ENCODE assay signal across 8 cellular contexts in the genomic region with DNA sequence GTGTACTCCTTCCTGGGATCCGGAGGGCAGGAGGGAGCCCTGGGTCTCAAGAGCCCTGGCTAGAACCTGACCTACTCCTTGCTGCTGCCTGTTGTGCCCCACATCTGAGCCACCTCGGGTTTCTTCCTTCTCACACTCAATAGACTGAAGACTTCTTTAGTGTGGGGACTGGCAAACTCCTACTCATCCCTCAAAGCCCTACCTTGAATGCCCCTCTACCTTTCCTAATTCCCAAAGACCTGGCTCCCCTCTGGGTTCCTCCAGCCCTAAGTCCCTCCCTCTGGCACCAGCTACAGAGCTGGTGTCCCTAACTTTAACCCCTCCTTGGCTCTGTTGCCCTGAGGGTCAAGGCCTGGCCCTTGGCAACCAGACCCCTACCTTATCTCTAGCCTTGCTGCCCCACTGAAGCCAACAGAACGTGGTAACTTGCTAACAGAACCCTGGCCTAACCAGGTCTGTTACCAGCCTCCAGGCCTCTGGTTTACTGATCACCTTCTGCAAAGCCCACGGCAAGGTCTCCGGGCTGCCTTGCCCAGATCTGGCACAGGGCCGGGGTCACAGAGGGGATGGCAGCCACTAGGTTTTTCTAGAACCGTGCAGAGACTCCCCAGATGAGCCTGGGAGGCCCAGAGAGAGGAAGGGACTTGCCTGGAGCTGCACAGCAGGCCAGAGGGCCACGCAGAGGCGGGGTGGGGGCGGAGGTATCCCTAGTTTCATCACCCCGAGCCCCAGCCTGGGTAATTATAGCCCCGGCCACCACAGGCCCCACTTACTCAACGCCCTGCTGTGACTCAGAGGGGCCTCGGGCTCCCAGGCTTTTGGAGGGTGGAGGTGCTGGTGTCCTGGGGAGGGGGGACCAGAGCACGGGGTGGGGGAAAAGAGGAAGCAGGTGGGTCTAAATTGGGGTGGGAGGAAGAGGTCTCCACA. TPM values are rescaled to one million over a fixed set of nuclear protein-coding genes. Genes with fewer than 3 reads are reported as not detected.
A peak's percentile ranks its signal among the peaks of the same experiment; 100 is the strongest.
DNase-seq lines count a peak whose midpoint lies in the region; ATAC-seq, FAIRE-seq and TF ChIP-seq lines count a peak whose summit lies in the region.

No MANE protein-coding gene starts in this region.

- CTCF ChIA-PET in K562 (lab: Yijun Ruan, JAX; ENCODE audit: low intra/inter-chr PET ratio) = no interaction called here

- DNase-seq in 8988T = peak; percentile 34
- peak; percentile 39 for DNase-seq in HT-29 (ENCODE audit: low spot score)
- DNase-seq in K562 (ENCODE audit: extremely low read depth in 1 of 4, low spot score in 3 of 4) = no peak
- peak in 2 of 3 donors; percentile 66 to 73 for DNase-seq in mucosa of descending colon
- no peak for DNase-seq in ACHN
- DNase-seq in epidermal melanocyte (ENCODE audit: insufficient read length, low spot score) = no peak
- no peak for DNase-seq in mesendoderm

- H2AFZ ChIP-seq in K562 (ENCODE audit: low read depth, low read length) = no peak overlapping the region

- no peak for TF ChIP-seq RAD21 in K562 (CRISPR knock-in tag; conservative IDR thresholded peaks at IDR 0.05 in 1 of 2, IDR thresholded peaks at IDR 0.05 in 1 of 2)

- H3K4me1 ChIP-seq in K562 (replicated peaks in 1 of 2; ENCODE audit: control insufficient read depth in 2 of 2, insufficient read depth in 2 of 2, low read length in 2 of 2) = peaks cover 0 to 39% of the 10 kb centered on the region in 2 experiments; a peak in 2 of 5 replicates
- peaks cover 54% of the 10 kb centered on the region for H3K4me1 ChIP-seq in mucosa of descending colon (ENCODE audit: low read depth)
- no peaks in the 10 kb centered on the region for H3K4me1 ChIP-seq in mesendoderm (ENCODE audit: control insufficient read depth, low read depth, low read length)

- H2BK5ac ChIP-seq in mesendoderm (ENCODE audit: low read length) = no peak overlapping the region

- H4K20me1 ChIP-seq in K562 (replicated peaks; ENCODE audit: control insufficient read depth, insufficient read depth, low read length) = peaks cover 47% of the 10 kb centered on the region

- H3K18ac ChIP-seq in mesendoderm (ENCODE audit: low read length) = no peak overlapping the region

- H3K9me1 ChIP-seq in K562 (ENCODE audit: control insufficient read depth, insufficient read depth, low read length) = no peaks in the 10 kb centered on the region

- in situ Hi-C loops in K562 (cut with MboI) (no loop called here), ACHN (cut with HindIII; ENCODE audit: low pct_ligation_motif_present, low pct_unique_long_range_greater_than_20kb, low sequenced_read_pairs) (no loop called here)

- TF ChIP-seq CTCF in K562 (IDR thresholded peaks at IDR 0.05 in 2 of 3, conservative IDR thresholded peaks at IDR 0.05 in 1 of 3; ENCODE audit: insufficient read depth in 2 of 3, low read depth in 1 of 3, low read length in 3 of 3) = no peak
- TF ChIP-seq CTCF in mucosa of descending colon (IDR thresholded peaks at IDR 0.05) = no peak

- no peak for FAIRE-seq in K562 (lab: Jason Lieb, UNC)

- no peak for TF ChIP-seq POLR2A in K562 (conservative IDR thresholded peaks at IDR 0.05)

- no peak for TF ChIP-seq EP300 in K562 (IDR thresholded peaks at IDR 0.05; ENCODE audit: low read length)

- intact Hi-C loops in K562 (cut with micrococcal nuclease) (no loop called here), mucosa of descending colon (cut with DNase I, micrococcal nuclease) (no loop called here)

- H3K4me2 ChIP-seq in K562 (ENCODE audit: insufficient read depth, low read length) = no peak overlapping the region
- H3K4me2 ChIP-seq in mesendoderm (ENCODE audit: low read length) = no peak overlapping the region

- H2AK5ac ChIP-seq in mesendoderm (ENCODE audit: low read length) = no peak overlapping the region

- no peak overlapping the region for H4K5ac ChIP-seq in mesendoderm (ENCODE audit: low read length)

- H3K9me3 ChIP-seq in K562 (replicated peaks; ENCODE audit: control insufficient read depth, insufficient read depth, low read depth, low read length) (no peaks in the 10 kb centered on the region; the same call in 1 of the 2 replicates), mucosa of descending colon (no peaks in the 10 kb centered on the region)

- H3K9ac ChIP-seq in K562 (ENCODE audit: insufficient read depth in 1 of 2, low read depth in 2 of 2, low read length in 2 of 2) (peak overlapping the region in 1 of 2 experiments; percentile 66; a peak in 1 of 4 replicates), mesendoderm (ENCODE audit: low read length) (no peak overlapping the region)

- no peak overlapping the region; the same call in 2 of the 3 replicates for H3K27ac ChIP-seq in K562 (ENCODE audit: extremely low read depth, low read depth, low read length)
- no peak overlapping the region for H3K27ac ChIP-seq in mesendoderm (ENCODE audit: low read depth, low read length)

- peaks cover 84% of the 10 kb centered on the region; the same call in 2 of the 3 replicates for H3K36me3 ChIP-seq in K562 (ENCODE audit: control insufficient read depth, insufficient read depth, low read length)
- H3K36me3 ChIP-seq in mucosa of descending colon (ENCODE audit: low read depth) = peaks cover 12% of the 10 kb centered on the region
- H3K36me3 ChIP-seq in mesendoderm (ENCODE audit: control insufficient read depth, insufficient read depth, low read length) = peaks cover 8% of the 10 kb centered on the region

- peaks cover 83% of the 10 kb centered on the region for H3K79me2 ChIP-seq in K562 (ENCODE audit: control insufficient read depth, insufficient read depth, low read length)
- peaks cover 32% of the 10 kb centered on the region for H3K79me2 ChIP-seq in mesendoderm (ENCODE audit: control insufficient read depth, insufficient read depth, low read length)

- no peak overlapping the region for H3K23ac ChIP-seq in mesendoderm (ENCODE audit: low read length)

- H2BK120ac ChIP-seq in mesendoderm (ENCODE audit: low read depth, low read length) = no peak overlapping the region

- H3K4ac ChIP-seq in mesendoderm (ENCODE audit: low read depth, low read length) = no peak overlapping the region

- peaks cover 20% of the 10 kb centered on the region for H3K79me1 ChIP-seq in mesendoderm (ENCODE audit: low read length)

- 79% methylated on average over 11 of the region's 15 CpGs for WGBS in K562 (ENCODE audit: insufficient coverage, low coverage, missing lambda C conversion rate)
- WGBS in mesendoderm (ENCODE audit: extremely low coverage, insufficient coverage, low lambda C conversion rate) = no CpG with 5 or more reads among the region's 15 CpGs

- H2BK15ac ChIP-seq in mesendoderm (replicated peaks; ENCODE audit: low read depth) = no peak overlapping the region

- H3K27me3 ChIP-seq in K562 (ENCODE audit: control insufficient read depth in 2 of 2, insufficient read depth in 2 of 2, low read length in 2 of 2) (no peaks in the 10 kb centered on the region), mesendoderm (ENCODE audit: insufficient read depth, low read length, poor library complexity) (no peaks in the 10 kb centered on the region)

- no peak overlapping the region for H3K56ac ChIP-seq in mesendoderm (ENCODE audit: low read length)

- BruUV-seq in K562 (replicated peaks; lab: Mats Ljungman, UMichigan) = no TSS peak

- ATAC-seq in K562 = peak; percentile 24; the same call in 1 of the 3 replicates
- ATAC-seq in mucosa of descending colon = peak; percentile 3
- ATAC-seq in HG03175 (IDR thresholded peaks at IDR 0.05; ENCODE audit: unreplicated experiment) = no peak

- H4K8ac ChIP-seq in mesendoderm (ENCODE audit: low read depth, low read length) = no peak overlapping the region

- H3K4me3 ChIP-seq in K562 = no peak overlapping the region
- no peak overlapping the region for H3K4me3 ChIP-seq in mucosa of descending colon
- H3K4me3 ChIP-seq in mesendoderm (ENCODE audit: low read length) = no peak overlapping the region

- POLR2A ChIA-PET in K562 (lab: Yijun Ruan, JAX) = interaction anchor here (0.6 to 1.5 kb wide), 2 partner anchors 14 to 22 kb away, joined by 3 read pairs; no protein-coding TSS in a partner anchor

RNA-seq across cellular contexts. Expression of a gene that starts 15.3 kb away (rescaled TPM):
- 67.4 and 72.7 TPM in 2 replicates for total RNA-seq in HT-29 (2014; rRNA removed; shearing (Covaris generic))
- total RNA-seq in K562 (2011; cell fraction: chromatin; rRNA removed; ENCODE audit: low replicate concordance) = 5.4 and 20.2 TPM in 2 replicates
- 10.5 and 12.0 TPM in 2 replicates for total RNA-seq in K562 (2011; cell fraction: nucleolus; rRNA removed)
- 5.3 and 7.3 TPM in 2 replicates for total RNA-seq in K562 (2011; cell fraction: nucleoplasm; rRNA removed)
- total RNA-seq in K562 (2014; rRNA removed) (10.2 and 13.8 TPM in 2 replicates), K562 (2014; rRNA removed; fragmentation: Illumina TruSeq; extraction: Trizol) (1.6 and 1.8 TPM in 2 replicates), K562 (2015; rRNA removed; fragmentation: Illumina TruSeq; extraction: Trizol) (4.6 and 4.8 TPM in 2 replicates), K562 (2021) (32.7 and 34.0 TPM in 2 replicates), mucosa of descending colon (100 to 1,000 TPM; 104 to 115 (median 112) TPM)
- polyA plus RNA-seq in K562 (2011; rRNA removed) (2.0 and 2.4 TPM in 2 replicates), K562 (2014; fragmentation: Illumina TruSeq; extraction: Trizol) (6.3 and 8.3 TPM in 2 replicates), K562 (2014; fragmentation: Nextera tagmentation; extraction: Ambion mirVana) (under 1 TPM; 0.11 to 0.27 TPM), K562 (2014; rRNA removed) (10.8 and 11.6 TPM in 2 replicates)
- 2.8 and 11.2 TPM in 2 replicates for polyA plus RNA-seq in K562 (2011; cell fraction: cytosol; rRNA removed)
- polyA plus RNA-seq in K562 (2011; cell fraction: nucleus; rRNA removed) = 7.4 and 18.4 TPM in 2 replicates
- 8.9 and 10.8 TPM in 2 replicates for polyA plus RNA-seq in K562 (2012)
- 1.3 and 1.7 TPM in 2 replicates for polyA minus RNA-seq in K562 (2011; rRNA and poly(A)+ RNA removed)
- polyA minus RNA-seq in K562 (2011; cell fraction: cytosol; rRNA and poly(A)+ RNA removed) = 14.2 and 20.6 TPM in 2 replicates
- 5.4 and 5.8 TPM in 2 replicates for polyA minus RNA-seq in K562 (2011; cell fraction: nucleus; rRNA and poly(A)+ RNA removed)
- 8.8 TPM for polyA plus RNA-seq in mesendoderm (2013, experiment 1 of 2)
- polyA plus RNA-seq in mesendoderm (2013, experiment 2 of 2) = 8.8 TPM

RNA-seq across cellular contexts. Expression of a gene that starts 43.9 kb away (rescaled TPM):
- total RNA-seq in HT-29 (2014; rRNA removed; shearing (Covaris generic)) = 40.6 and 40.8 TPM in 2 replicates
- 19.4 and 56.5 TPM in 2 replicates for total RNA-seq in K562 (2011; cell fraction: chromatin; rRNA removed; ENCODE audit: low replicate concordance)
- 36.9 and 39.3 TPM in 2 replicates for total RNA-seq in K562 (2011; cell fraction: nucleolus; rRNA removed)
- 20.4 and 20.9 TPM in 2 replicates for total RNA-seq in K562 (2011; cell fraction: nucleoplasm; rRNA removed)
- total RNA-seq in K562 (2014; rRNA removed) (21.9 and 26.4 TPM in 2 replicates), K562 (2014; rRNA removed; fragmentation: Illumina TruSeq; extraction: Trizol) (5.3 and 7.3 TPM in 2 replicates), K562 (2015; rRNA removed; fragmentation: Illumina TruSeq; extraction: Trizol) (14.3 and 14.4 TPM in 2 replicates), K562 (2021) (24.9 and 34.9 TPM in 2 replicates), mucosa of descending colon (10 to 100 TPM; 27.4 to 44.6 (median 29.5) TPM)
- polyA plus RNA-seq in K562 (2011; rRNA removed) (6.7 and 7.1 TPM in 2 replicates), K562 (2014; fragmentation: Illumina TruSeq; extraction: Trizol) (14.5 and 23.3 TPM in 2 replicates), K562 (2014; fragmentation: Nextera tagmentation; extraction: Ambion mirVana) (under 1 TPM; 0.27 TPM), K562 (2014; rRNA removed) (14.8 and 19.9 TPM in 2 replicates)
- 7.4 and 15.5 TPM in 2 replicates for polyA plus RNA-seq in K562 (2011; cell fraction: cytosol; rRNA removed)
- 11.2 and 22.2 TPM in 2 replicates for polyA plus RNA-seq in K562 (2011; cell fraction: nucleus; rRNA removed)
- 23.1 and 44.7 TPM in 2 replicates for polyA plus RNA-seq in K562 (2012)
- polyA minus RNA-seq in K562 (2011; rRNA and poly(A)+ RNA removed) = 4.6 and 5.3 TPM in 2 replicates
- polyA minus RNA-seq in K562 (2011; cell fraction: cytosol; rRNA and poly(A)+ RNA removed) = 14.9 and 18.8 TPM in 2 replicates
- polyA minus RNA-seq in K562 (2011; cell fraction: nucleus; rRNA and poly(A)+ RNA removed) = 21.3 and 22.4 TPM in 2 replicates
- polyA plus RNA-seq in mesendoderm (2013, experiment 1 of 2) = 63.4 TPM
- 63.3 TPM for polyA plus RNA-seq in mesendoderm (2013, experiment 2 of 2)

Comparison
In these comparisons a context has a peak if more than half of its experiments do, and no peak if none do; other contexts are left out.
1. DNase-seq: peak in 8988T (single experiment), HT-29 (single experiment) and mucosa of descending colon (2 of 3); none in K562 (0 of 4), ACHN (single experiment), epidermal melanocyte (single experiment) and mesendoderm (single experiment).